In the genomic region with DNA sequence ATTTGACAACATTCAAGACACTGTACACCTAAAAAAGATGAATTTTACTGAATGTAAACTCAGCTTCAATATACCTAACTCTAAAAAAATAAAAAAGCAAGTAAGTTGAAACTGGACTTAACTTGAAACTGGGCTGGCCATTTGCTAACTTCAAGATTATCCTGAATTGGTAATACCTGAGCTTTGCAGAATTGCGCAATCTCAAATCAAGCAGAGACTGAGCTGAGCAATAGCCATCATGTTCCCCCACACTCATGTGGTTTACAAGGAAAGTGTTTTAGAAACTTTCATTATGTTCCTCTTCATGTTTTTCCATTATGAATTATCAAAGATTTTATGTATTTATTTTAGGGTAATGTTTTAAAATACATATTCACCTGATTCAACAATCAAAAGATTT, we compare ENCODE assay signal across 19 cellular contexts.
"Had no signal": no experiment of that assay in that cellular context is flagged by ENCODE, and none has a peak within 500 bp of the region (broad histone marks: within the 10 kb centered on the region; RNA-seq: fewer than 3 reads in every experiment).

No MANE protein-coding gene starts in this region.

- H3K27ac ChIP-seq: brain microvascular endothelial cell, PC-9 had no signal

- H2AFZ ChIP-seq: PC-9 had no signal

- DNase-seq: activated CD4-positive, alpha-beta T cell treated with anti-CD3 and anti-CD28 coated beads for 48 hours; activated CD4-positive, alpha-beta T cell treated with anti-CD3 and anti-CD28 coated beads, Interleukin-2, amount 50 U/mL, for 4 hours; activated CD4-positive, CD25-positive, alpha-beta regulatory T cell treated with anti-CD3 and anti-CD28 coated beads, Interleukin-2, amount 50 U/mL, for 72 hours; activated CD8-positive, alpha-beta memory T cell treated with anti-CD3 and anti-CD28 coated beads, Interleukin-2, amount 10 ng/mL, durations not matched to agents 7 days and 5 days; activated effector memory CD4-positive, alpha-beta T cell treated with Interleukin-2 at 50 U/mL for 16 hours; activated naive CD4-positive, alpha-beta T cell; activated T-cell treated with anti-CD3 and anti-CD28 coated beads, Interleukin-2, amount 50 U/mL, for 24 hours; brain microvascular endothelial cell; caudate nucleus; Karpas-422; NCI-H1092; NCI-H1417; NCI-H2029; NCI-H2107; NCI-H510A treated with DMSO at 0.1 percent for 48 hours; NCI-H69; PC-9; SHP77 treated with DMSO at 0.1 percent for 48 hours had no signal

- H3K4me2 ChIP-seq: PC-9 had no signal

- ATAC-seq: activated CD8-positive, alpha-beta memory T cell treated with anti-CD3 and anti-CD28 coated beads, Interleukin-2, amount 10 ng/mL, durations not matched to agents 7 days and 5 days; WTC11 had no signal

- H3K27me3 ChIP-seq: brain microvascular endothelial cell had no signal

- H3K36me3 ChIP-seq: brain microvascular endothelial cell had no signal

- H3K4me3 ChIP-seq: PC-9 had no signal
